8 cellular contexts compared by ENCODE assay signal in the genomic region with DNA sequence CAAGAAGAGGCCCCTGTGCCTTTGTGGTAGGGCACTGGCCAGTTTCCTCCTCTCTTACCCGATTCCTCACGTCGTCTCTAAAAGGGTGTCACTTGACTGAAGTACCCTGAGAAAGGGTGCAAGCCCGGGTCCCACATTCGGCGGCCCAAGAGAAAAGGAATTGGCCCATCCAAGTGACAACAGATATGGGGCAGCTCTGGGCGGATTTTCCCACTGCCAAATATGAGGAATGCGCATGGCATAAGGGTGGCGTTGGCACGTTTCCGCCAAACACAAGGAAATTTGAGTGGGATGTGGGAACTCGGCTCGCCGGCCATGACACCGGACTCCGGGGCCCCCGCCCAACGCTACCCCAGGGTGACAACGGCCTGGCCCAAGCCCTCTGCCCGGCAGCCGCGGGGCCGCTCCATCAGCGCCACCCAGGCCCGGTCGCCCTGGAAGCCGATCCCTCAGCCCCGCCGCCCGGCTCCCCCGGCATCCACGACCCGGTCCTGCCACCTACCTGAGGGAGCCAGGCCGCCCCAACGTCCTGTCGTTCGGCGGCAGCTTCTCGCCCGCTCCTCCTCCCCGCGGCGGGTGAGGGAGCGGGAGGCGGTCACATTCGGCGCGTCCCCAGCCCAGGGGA. TPM values are rescaled to one million over a fixed set of nuclear protein-coding genes. Genes with fewer than 3 reads are reported as not detected.
A peak's percentile ranks its signal among the peaks of the same experiment; 100 is the strongest.
DNase-seq lines count a peak whose midpoint lies in the region; ATAC-seq, FAIRE-seq and TF ChIP-seq lines count a peak whose summit lies in the region.

No MANE protein-coding gene starts in this region.

- peak overlapping the region; percentile 95 for H3K27ac ChIP-seq in CD4-positive, alpha-beta memory T cell (ENCODE audit: low read depth, low read length)
- H3K27ac ChIP-seq in endothelial cell of umbilical vein (ENCODE audit: insufficient read depth, low read depth, low read length) (peak overlapping the region; percentile 87), stomach (peak overlapping the region; percentile 96 to 100 (median 100))

- 0 to 2% (median 0%) methylated on average over 19 to 48 of the region's 48 CpGs for WGBS in stomach, 5 donors

- peak overlapping the region; percentile 98 to 99 (median 99) for H3K27ac Mint-ChIP-seq in CD4-positive, alpha-beta memory T cell

- H3K9me3 ChIP-seq in CD4-positive, alpha-beta memory T cell (ENCODE audit: control insufficient read depth in 1 of 2, low read length in 2 of 2) = no peaks in the 10 kb centered on the region
- no peaks in the 10 kb centered on the region for H3K9me3 ChIP-seq in endothelial cell of umbilical vein (replicated peaks; ENCODE audit: control insufficient read depth, insufficient read depth, low read length)
- no peaks in the 10 kb centered on the region for H3K9me3 ChIP-seq in mucosa of descending colon
- no peaks in the 10 kb centered on the region for H3K9me3 ChIP-seq in stomach

- TF ChIP-seq CTCF in endothelial cell of umbilical vein (IDR thresholded peaks at IDR 0.05; ENCODE audit: extremely low read depth in 1 of 2, insufficient read depth in 1 of 2, low read depth in 1 of 2, low read length in 2 of 2) = no peak
- TF ChIP-seq CTCF in mucosa of descending colon (IDR thresholded peaks at IDR 0.05) = no peak
- TF ChIP-seq CTCF in stomach (IDR thresholded peaks at IDR 0.05) = no peak

- H3K27me3 ChIP-seq in CD4-positive, alpha-beta memory T cell (ENCODE audit: insufficient read depth, low read length) = no peaks in the 10 kb centered on the region
- H3K27me3 ChIP-seq in endothelial cell of umbilical vein (ENCODE audit: control insufficient read depth in 2 of 2, insufficient read depth in 2 of 2, low read length in 2 of 2) (no peaks in the 10 kb centered on the region), stomach (no peaks in the 10 kb centered on the region)

- CTCF ChIA-PET in CD4-positive, alpha-beta memory T cell (lab: Charles Lee; ENCODE audit: partially characterized antibody) = interaction anchor here (1.4 kb wide), 1 partner anchor 56 kb away, joined by 3 read pairs; no protein-coding TSS in a partner anchor
- CTCF ChIA-PET in endothelial cell of umbilical vein (lab: Charles Lee) = interaction anchor here (1.0 to 1.7 kb wide), 2 partner anchors 178 to 228 kb away, joined by 3 to 7 read pairs; partner anchors contain the start of gene RPL32

- peak; percentile 38 for ATAC-seq in GM19372 (IDR thresholded peaks at IDR 0.05; ENCODE audit: low read depth, unreplicated experiment)
- peak; percentile 16 for ATAC-seq in HG03457 (IDR thresholded peaks at IDR 0.05; ENCODE audit: unreplicated experiment)
- ATAC-seq in activated CD4-positive, CD25-positive, alpha-beta regulatory T cell treated with anti-CD3 and anti-CD28 coated beads, Interleukin-2, amount 50 U/mL, for 24 hours = peak; percentile 56 to 63
- peak; percentile 65 for ATAC-seq in mucosa of descending colon

- H2AFZ ChIP-seq in endothelial cell of umbilical vein (ENCODE audit: low read depth, low read length) = peak overlapping the region; percentile 84

- DNase-seq in CD4-positive, alpha-beta memory T cell = peak in 3 of 5 donors; percentile 26 to 77 (median 27)
- DNase-seq in endothelial cell of umbilical vein (ENCODE audit: low read depth, low spot score) (no peak), mucosa of descending colon (peak in 2 of 3 donors; percentile 46 to 59), stomach (peak; percentile 48), NCI-H2081 treated with DMSO at 0.1 percent for 48 hours (lab: John Stamatoyannopoulos, UW) (no peak)

- H4K20me1 ChIP-seq in endothelial cell of umbilical vein (replicated peaks; ENCODE audit: control insufficient read depth, extremely low read depth, insufficient read depth, low read length) = no peaks in the 10 kb centered on the region

- peak overlapping the region; percentile 87 for H3K4me2 ChIP-seq in endothelial cell of umbilical vein (ENCODE audit: insufficient read depth, low read length)

- peak overlapping the region; percentile 88 to 100 (median 98) for H3K4me3 Mint-ChIP-seq in CD4-positive, alpha-beta memory T cell

- peaks cover 54% of the 10 kb centered on the region for H3K79me2 ChIP-seq in endothelial cell of umbilical vein (ENCODE audit: control insufficient read depth, insufficient read depth, low read length)

- POLR2A ChIA-PET in CD4-positive, alpha-beta memory T cell (lab: Charles Lee; ENCODE audit: partially characterized antibody) = interaction anchor here (0.9 to 3.6 kb wide), 26 partner anchors 9 to 1988 kb away, joined by 3 to 29 read pairs (median 4); partner anchors contain the start of genes CAND2, CCDC174, LSM3 and MKRN2
- POLR2A ChIA-PET in endothelial cell of umbilical vein (lab: Charles Lee) = interaction anchor here (0.6 to 1.0 kb wide), 2 partner anchors 9 to 147 kb away, joined by 5 to 10 read pairs; no protein-coding TSS in a partner anchor

- no peaks in the 10 kb centered on the region for H3K9me1 ChIP-seq in endothelial cell of umbilical vein (replicated peaks; ENCODE audit: control insufficient read depth, extremely low read depth, insufficient read depth, low read length)

- no peaks in the 10 kb centered on the region for H3K36me3 ChIP-seq in CD4-positive, alpha-beta memory T cell (ENCODE audit: insufficient read depth, low read length)
- H3K36me3 ChIP-seq in endothelial cell of umbilical vein (ENCODE audit: control insufficient read depth in 2 of 2, extremely low read depth in 1 of 2, insufficient read depth in 2 of 2, low read length in 2 of 2) = no peaks in the 10 kb centered on the region
- no peaks in the 10 kb centered on the region for H3K36me3 ChIP-seq in mucosa of descending colon (ENCODE audit: low read depth)
- no peaks in the 10 kb centered on the region for H3K36me3 ChIP-seq in stomach

- dilution Hi-C loops in endothelial cell of umbilical vein (cut with MboI; ENCODE audit: extremely low pct_ligation_motif_present, low sequenced_read_pairs) = no loop called here

- peaks cover 0 to 2% (median 0%) of the 10 kb centered on the region in 8 donors for H3K9me3 Mint-ChIP-seq in CD4-positive, alpha-beta memory T cell

- peaks cover 48% of the 10 kb centered on the region for H3K4me1 ChIP-seq in CD4-positive, alpha-beta memory T cell (ENCODE audit: insufficient read depth, low read length)
- H3K4me1 ChIP-seq in endothelial cell of umbilical vein (ENCODE audit: control insufficient read depth, extremely low read depth, insufficient read depth, low read length) (peaks cover 13% of the 10 kb centered on the region), mucosa of descending colon (ENCODE audit: low read depth) (peaks cover 40% of the 10 kb centered on the region), stomach (peaks cover 31 to 53% (median 44%) of the 10 kb centered on the region in 4 donors)

- BruUV-seq in endothelial cell of umbilical vein (replicated peaks; lab: Mats Ljungman, UMichigan) = no TSS peak

- intact Hi-C loops in CD4-positive, alpha-beta memory T cell (cut with micrococcal nuclease) = loop anchor here (5.0 to 10.0 kb wide), 3 partner anchors 36 to 301 kb away; no protein-coding TSS in a partner anchor
- intact Hi-C loops in endothelial cell of umbilical vein (cut with micrococcal nuclease) = loop anchor here (5.0 kb wide), 2 partner anchors 59 to 76 kb away; no protein-coding TSS in a partner anchor
- intact Hi-C loops in mucosa of descending colon (cut with DNase I, micrococcal nuclease) = no loop called here
- intact Hi-C loops in stomach (cut with DNase I; ENCODE audit: low total_unique reads) = no loop called here

- H3K4me1 Mint-ChIP-seq in CD4-positive, alpha-beta memory T cell = peaks cover 25 to 56% (median 36%) of the 10 kb centered on the region in 4 donors

- no peak for TF ChIP-seq EP300 in stomach (IDR thresholded peaks at IDR 0.05)

- peak overlapping the region; percentile 98 for H3K9ac ChIP-seq in endothelial cell of umbilical vein (replicated peaks; ENCODE audit: extremely low read depth, insufficient read depth, low read length)

- no peak for FAIRE-seq in endothelial cell of umbilical vein (lab: Jason Lieb, UNC)

- no peaks in the 10 kb centered on the region for H3K27me3 Mint-ChIP-seq in CD4-positive, alpha-beta memory T cell

- peaks cover 0 to 17% of the 10 kb centered on the region in 2 donors for H3K36me3 Mint-ChIP-seq in CD4-positive, alpha-beta memory T cell

- peak overlapping the region; percentile 93 to 99 for H3K4me3 ChIP-seq in CD4-positive, alpha-beta memory T cell (ENCODE audit: low read length in 2 of 2)
- H3K4me3 ChIP-seq in endothelial cell of umbilical vein (replicated peaks in 1 of 3; ENCODE audit: insufficient read depth in 1 of 3, low read depth in 1 of 3, low read length in 3 of 3) (peak overlapping the region; percentile 84 to 99 (median 96)), mucosa of descending colon (peak overlapping the region; percentile 99), stomach (peak overlapping the region; percentile 75 to 98 (median 84))

- no peak for TF ChIP-seq POLR2A in endothelial cell of umbilical vein (IDR thresholded peaks at IDR 0.05; ENCODE audit: low read depth, low read length)
- no peak for TF ChIP-seq POLR2A in stomach (IDR thresholded peaks at IDR 0.05)

TF ChIP-seq in endothelial cell of umbilical vein, 7 proteins besides CTCF, POLR2A, EP300 and RAD21 (continues in another document):
- TF ChIP-seq MYC (IDR thresholded peaks at IDR 0.05; ENCODE audit: low read depth, low read length) = no peak
- no peak for TF ChIP-seq MAX (IDR thresholded peaks at IDR 0.05; ENCODE audit: insufficient read depth, insufficient read length)
- TF ChIP-seq POLR2AphosphoS5 (IDR thresholded peaks at IDR 0.05; ENCODE audit: insufficient read depth, low read depth, low read length) = no peak
- no peak for TF ChIP-seq EZH2 (IDR thresholded peaks at IDR 0.05; ENCODE audit: borderline replicate concordance, low read depth, low read length, severe bottlenecking)
- TF ChIP-seq FOS (IDR thresholded peaks at IDR 0.05; ENCODE audit: borderline replicate concordance, insufficient read depth, low read length) = no peak

RNA-seq across cellular contexts. Expression of gene RAF1, which starts 0.5 kb away (rescaled TPM):
- 100 to 1,000 TPM; 116 to 120 TPM for total RNA-seq in CD4-positive, alpha-beta memory T cell
- polyA plus RNA-seq in CD4-positive, alpha-beta memory T cell = 10 to 100 TPM; 54.1 to 74.0 TPM
- total RNA-seq in endothelial cell of umbilical vein (73.8 and 86.1 TPM in 2 replicates), mucosa of descending colon (10 to 100 TPM; 75.4 to 99.7 (median 76.9) TPM), stomach (100 to 1,000 TPM in 3 of 5 donors, 10 to 100 TPM in 2; 51.0 to 156 (median 113) TPM)
- polyA plus RNA-seq in endothelial cell of umbilical vein (86.2 and 88.8 TPM in 2 replicates), stomach (10 to 100 TPM; 36.7 to 54.1 (median 46.3) TPM)
- polyA plus RNA-seq in endothelial cell of umbilical vein (2011; cell fraction: cytosol; rRNA removed) = 71.7 and 79.0 TPM in 2 replicates
- 185 and 188 TPM in 2 replicates for polyA plus RNA-seq in endothelial cell of umbilical vein (2011; cell fraction: nucleus; rRNA removed)
- 45.6 and 61.3 TPM in 2 replicates for polyA plus RNA-seq in endothelial cell of umbilical vein (2012)
- polyA minus RNA-seq in endothelial cell of umbilical vein = 211 and 233 TPM in 2 replicates
- 95.1 TPM for polyA minus RNA-seq in endothelial cell of umbilical vein (2011; cell fraction: cytosol; rRNA and poly(A)+ RNA removed)
- 113 and 178 TPM in 2 replicates for polyA minus RNA-seq in endothelial cell of umbilical vein (2011; cell fraction: nucleus; rRNA and poly(A)+ RNA removed)

Comparison
In these comparisons a context has a peak if more than half of its experiments do, and no peak if none do; other contexts are left out.
1. DNase-seq: peak in CD4-positive, alpha-beta memory T cell (3 of 5), mucosa of descending colon (2 of 3) and stomach (single experiment); none in endothelial cell of umbilical vein (single experiment) and NCI-H2081 treated with DMSO at 0.1 percent for 48 hours (single experiment).
2. intact Hi-C loops: an anchor here in CD4-positive, alpha-beta memory T cell (5.0 to 10.0 kb wide) and endothelial cell of umbilical vein (5.0 kb wide); none called in mucosa of descending colon and stomach.
3. Peak in every context shown above with its lines, with median percentiles within 50 percentile points of each other: H3K27ac ChIP-seq, H3K4me3 ChIP-seq and ATAC-seq.